Comparison of ENCODE assay signal across 25 cellular contexts in genomic region chr22:21719024-21719423, GRCh38. TPM values are rescaled to one million over a fixed set of nuclear protein-coding genes. Genes with fewer than 3 reads are reported as not detected.
DNase-seq lines count a peak whose midpoint lies in the region; ATAC-seq, FAIRE-seq and TF ChIP-seq lines count a peak whose summit lies in the region.
"Had no signal": no experiment of that assay in that cellular context is flagged by ENCODE, and none has a peak within 500 bp of the region (broad histone marks: within the 10 kb centered on the region; RNA-seq: fewer than 3 reads in every experiment).

No MANE protein-coding gene starts in this region.

- FAIRE-seq in GM12878 (lab: Jason Lieb, UNC) = no peak
- FAIRE-seq: TTC549 had no signal

- no peaks in the 10 kb centered on the region for H3K36me3 Mint-ChIP-seq in natural killer cell
- no peaks in the 10 kb centered on the region for H3K36me3 Mint-ChIP-seq in natural killer cell treated with Interleukin-12 subunit alpha and Interleukin-12 subunit beta and Interleukin-15 and Interleukin-18, amount 100 ng/mL, for 72 hours

- H3K4me1 ChIP-seq in GM12878 (ENCODE audit: control insufficient read depth, insufficient read depth, low read length) = no peaks in the 10 kb centered on the region; the same call in 1 of the 2 replicates
- H3K4me1 ChIP-seq in neuronal stem cell (ENCODE audit: control insufficient read depth in 2 of 2, insufficient read depth in 1 of 2, low read depth in 1 of 2, low read length in 2 of 2) = no peaks in the 10 kb centered on the region
- peaks cover 0 to 4% of the 10 kb centered on the region in 2 donors for H3K4me1 ChIP-seq in thyroid gland
- H3K4me1 ChIP-seq: colonic mucosa, vagina had no signal

- TF ChIP-seq POLR2A in GM12878 (IDR thresholded peaks at IDR 0.05; ENCODE audit: low read depth, low read length) (no peak), thyroid gland (IDR thresholded peaks at IDR 0.05) (no peak)

- H2BK120ac ChIP-seq in neuronal stem cell (ENCODE audit: low read depth, low read length) = no peak overlapping the region

- CTCF ChIA-PET in GM12878 (lab: Yijun Ruan, JAX) = interaction anchor here (1.0 to 1.7 kb wide), 4 partner anchors 9 to 234 kb away, joined by 3 to 4 read pairs (median 3); partner anchors contain the start of gene PPM1F

- no peaks in the 10 kb centered on the region for H3K79me2 ChIP-seq in GM12878 (ENCODE audit: control insufficient read depth, insufficient read depth, low read length)

- no peak for TF ChIP-seq CTCF in natural killer cell (IDR thresholded peaks at IDR 0.05)
- TF ChIP-seq CTCF in GM12878 (IDR thresholded peaks at IDR 0.05 in 2 of 3, conservative IDR thresholded peaks at IDR 0.05 in 1 of 3; ENCODE audit: control insufficient read depth in 2 of 3, extremely low read depth in 1 of 3, insufficient read depth in 1 of 3, low read depth in 3 of 3, low read length in 3 of 3) = no peak
- TF ChIP-seq CTCF in thyroid gland (IDR thresholded peaks at IDR 0.05) = no peak

- no peak overlapping the region for H4K8ac ChIP-seq in neuronal stem cell (ENCODE audit: low read depth, low read length)

- DNase-seq in natural killer cell = no peak
- DNase-seq in natural killer cell treated with Interleukin-12 subunit alpha and Interleukin-12 subunit beta and Interleukin-15 and Interleukin-18, amount 100 ng/mL, for 72 hours (ENCODE audit: low spot score) = no peak
- no peak for DNase-seq in GM12878 (ENCODE audit: low read depth, low spot score)
- no peak for DNase-seq in neuronal stem cell (ENCODE audit: low spot score)
- DNase-seq in NCI-H345 treated with DMSO at 0.1 percent for 48 hours (lab: John Stamatoyannopoulos, UW; ENCODE audit: unreplicated experiment) = no peak
- no peak for DNase-seq in DMS114 treated with DMSO at 0.1 percent for 48 hours (lab: John Stamatoyannopoulos, UW; ENCODE audit: unreplicated experiment)
- DNase-seq in thyroid gland = no peak
- DNase-seq: activated CD4-positive, alpha-beta T cell treated with anti-CD3 and anti-CD28 coated beads, Interleukin-2, amount 10 ng/mL, durations not matched to agents 24 days and 14 days; activated CD8-positive, alpha-beta memory T cell treated with anti-CD3 and anti-CD28 coated beads, Interleukin-2, amount 50 U/mL, for 4 hours; activated effector memory CD4-positive, alpha-beta T cell treated with Interleukin-2 at 50 U/mL for 16 hours; C1 segment of cervical spinal cord; colonic mucosa; DMS153; GDM1; HCEC 1CT; heart right ventricle; left ventricle myocardium inferior; NCI-H1105 treated with DMSO at 0.1 percent for 48 hours; NCI-H2081 treated with DMSO at 0.1 percent for 48 hours; NCI-H446 treated with DMSO at 0.1 percent for 48 hours had no signal

- H3K4me2 ChIP-seq in GM12878 (ENCODE audit: control insufficient read depth, insufficient read depth) (no peak overlapping the region), neuronal stem cell (ENCODE audit: insufficient read depth, low read length, poor library complexity, severe bottlenecking) (no peak overlapping the region)

- H2AFZ ChIP-seq in GM12878 (ENCODE audit: control insufficient read depth, low read depth, low read length) = no peak overlapping the region
- H2AFZ ChIP-seq in neuronal stem cell (ENCODE audit: low read length) = no peak overlapping the region

- no peak overlapping the region for H2BK15ac ChIP-seq in neuronal stem cell (ENCODE audit: low read length)

- WGBS in GM12878 (ENCODE audit: insufficient coverage, insufficient replicate concordance, low lambda C conversion rate, missing lambda C conversion rate) = 11% methylated on average over 4 of the region's 4 CpGs
- no CpG with 5 or more reads among the region's 4 CpGs for WGBS in neuronal stem cell (ENCODE audit: extremely low coverage in 2 of 2, insufficient read length in 2 of 2, insufficient replicate concordance in 1 of 2), 2 donors
- WGBS in thyroid gland, 2 donors = 65 to 67% methylated on average over 4 of the region's 4 CpGs

- H3K14ac ChIP-seq in neuronal stem cell (ENCODE audit: low read length) = no peak overlapping the region

- no peaks in the 10 kb centered on the region for H3K9me3 ChIP-seq in GM12878 (replicated peaks; ENCODE audit: control insufficient read depth, insufficient read depth, low read length)
- no peaks in the 10 kb centered on the region for H3K9me3 ChIP-seq in neuronal stem cell (replicated peaks in 1 of 2; ENCODE audit: control insufficient read depth in 2 of 2, insufficient read depth in 1 of 2, low read depth in 1 of 2, low read length in 2 of 2)
- no peaks in the 10 kb centered on the region for H3K9me3 ChIP-seq in thyroid gland
- H3K9me3 ChIP-seq: colonic mucosa, heart right ventricle, left ventricle myocardium inferior, vagina had no signal

- TF ChIP-seq EP300 in GM12878 (IDR thresholded peaks at IDR 0.05; ENCODE audit: borderline replicate concordance in 1 of 2, control insufficient read depth in 1 of 2, low read depth in 2 of 2, low read length in 2 of 2) = no peak

- H3K27ac Mint-ChIP-seq in natural killer cell = peak overlapping the region; percentile 75 to 78
- peak overlapping the region in 1 of 2 donors; percentile 58 for H3K27ac Mint-ChIP-seq in natural killer cell treated with Interleukin-12 subunit alpha and Interleukin-12 subunit beta and Interleukin-15 and Interleukin-18, amount 100 ng/mL, for 72 hours
- H3K27ac Mint-ChIP-seq: activated CD4-positive, alpha-beta T cell treated with anti-CD3 and anti-CD28 coated beads, Interleukin-2, amount 10 ng/mL, durations not matched to agents 24 days and 14 days had no signal

- H4K20me1 ChIP-seq in GM12878 (ENCODE audit: control insufficient read depth, insufficient read depth) = no peaks in the 10 kb centered on the region

- no peaks in the 10 kb centered on the region for H3K27me3 ChIP-seq in GM12878 (replicated peaks in 1 of 2; ENCODE audit: control insufficient read depth in 2 of 2, insufficient read depth in 2 of 2, low read length in 1 of 2)
- H3K27me3 ChIP-seq in neuronal stem cell (ENCODE audit: control insufficient read depth in 3 of 3, insufficient read depth in 3 of 3, low read depth in 1 of 3, low read length in 3 of 3) = no peaks in the 10 kb centered on the region
- H3K27me3 ChIP-seq in thyroid gland = no peaks in the 10 kb centered on the region
- H3K27me3 ChIP-seq: colonic mucosa, heart right ventricle, vagina had no signal

- H4K91ac ChIP-seq in neuronal stem cell (ENCODE audit: low read depth, low read length, poor library complexity) = no peak overlapping the region

- H2AK5ac ChIP-seq in neuronal stem cell (ENCODE audit: low read depth, low read length) = no peak overlapping the region

- no peak overlapping the region for H3K4me3 ChIP-seq in GM12878
- H3K4me3 ChIP-seq in neuronal stem cell (ENCODE audit: low read length in 2 of 2) = no peak overlapping the region
- no peak overlapping the region for H3K4me3 ChIP-seq in thyroid gland (replicated peaks in 1 of 3)
- H3K4me3 ChIP-seq: colonic mucosa, heart right ventricle, left ventricle myocardium inferior, vagina had no signal

- H3K4ac ChIP-seq in neuronal stem cell (ENCODE audit: low read length) = no peak overlapping the region

- in situ Hi-C loops in GM12878 (cut with MboI) = loop anchor here (5.0 to 25.0 kb wide), 2 partner anchors 1022 to 1193 kb away; no protein-coding TSS in a partner anchor

- TF ChIP-seq RAD21 in GM12878 (IDR thresholded peaks at IDR 0.05; ENCODE audit: insufficient read depth, low read depth, low read length) = no peak

- peaks cover 23 to 32% of the 10 kb centered on the region in 2 donors for H3K4me1 Mint-ChIP-seq in natural killer cell
- H3K4me1 Mint-ChIP-seq in natural killer cell treated with Interleukin-12 subunit alpha and Interleukin-12 subunit beta and Interleukin-15 and Interleukin-18, amount 100 ng/mL, for 72 hours (ENCODE audit: low read depth in 2 of 2) = peaks cover 10 to 18% of the 10 kb centered on the region in 2 donors
- H3K4me1 Mint-ChIP-seq: activated CD4-positive, alpha-beta T cell treated with anti-CD3 and anti-CD28 coated beads, Interleukin-2, amount 10 ng/mL, durations not matched to agents 24 days and 14 days had no signal

- H2BK12ac ChIP-seq in neuronal stem cell (ENCODE audit: low read length) = no peak overlapping the region

- POLR2A ChIA-PET in GM12878 (lab: Charles Lee) = interaction anchor here (0.6 to 0.7 kb wide), 3 partner anchors 221 to 363 kb away, joined by 3 read pairs; partner anchors contain the start of gene PPM1F

- H3K23ac ChIP-seq in neuronal stem cell (ENCODE audit: low read depth, low read length, poor library complexity) = peak overlapping the region; percentile 68

- H3K27ac ChIP-seq in GM12878 (ENCODE audit: control insufficient read depth, insufficient read depth) = no peak overlapping the region
- H3K27ac ChIP-seq in neuronal stem cell (replicated peaks; ENCODE audit: low read length) = no peak overlapping the region
- no peak overlapping the region for H3K27ac ChIP-seq in thyroid gland
- H3K27ac ChIP-seq: colonic mucosa, heart right ventricle, left ventricle myocardium inferior, vagina had no signal

- RAD21 ChIA-PET in GM12878 (lab: Charles Lee; ENCODE audit: unreplicated experiment) = interaction anchor here (1.2 kb wide), 1 partner anchor 78 kb away, joined by 3 read pairs; no protein-coding TSS in a partner anchor

- H3K9ac ChIP-seq in GM12878 (ENCODE audit: control insufficient read depth, insufficient read depth, low read length) (no peak overlapping the region), neuronal stem cell (ENCODE audit: low read depth, low read length, poor library complexity) (no peak overlapping the region)

- ATAC-seq in natural killer cell = no peak
- ATAC-seq in natural killer cell treated with Interleukin-12 subunit alpha and Interleukin-12 subunit beta and Interleukin-15 and Interleukin-18, amount 100 ng/mL, for 72 hours = no peak
- no peak for ATAC-seq in GM12878
- no peak for ATAC-seq in GM18519 (IDR thresholded peaks at IDR 0.05; ENCODE audit: low FRiP score, unreplicated experiment)
- ATAC-seq: heart right ventricle, Right ventricle myocardium inferior had no signal

- no peaks in the 10 kb centered on the region for H3K27me3 Mint-ChIP-seq in natural killer cell (ENCODE audit: low read depth in 2 of 2)
- no peaks in the 10 kb centered on the region for H3K27me3 Mint-ChIP-seq in natural killer cell treated with Interleukin-12 subunit alpha and Interleukin-12 subunit beta and Interleukin-15 and Interleukin-18, amount 100 ng/mL, for 72 hours
- H3K27me3 Mint-ChIP-seq: brain had no signal

- SMC1A ChIA-PET in GM12878 (lab: Charles Lee; ENCODE audit: uncharacterized antibody, unreplicated experiment) = interaction anchor here (0.7 to 1.3 kb wide), 4 partner anchors 31 to 234 kb away, joined by 3 to 4 read pairs (median 3); partner anchors contain the start of gene PPM1F

- no peaks in the 10 kb centered on the region for H3K9me3 Mint-ChIP-seq in natural killer cell
- no peaks in the 10 kb centered on the region for H3K9me3 Mint-ChIP-seq in natural killer cell treated with Interleukin-12 subunit alpha and Interleukin-12 subunit beta and Interleukin-15 and Interleukin-18, amount 100 ng/mL, for 72 hours
- H3K9me3 Mint-ChIP-seq: activated CD4-positive, alpha-beta T cell treated with anti-CD3 and anti-CD28 coated beads, Interleukin-2, amount 10 ng/mL, durations not matched to agents 24 days and 14 days; brain had no signal

- H3K79me1 ChIP-seq in neuronal stem cell (ENCODE audit: low read depth, low read length) = peaks cover 5% of the 10 kb centered on the region

- no peak overlapping the region for H3K4me3 Mint-ChIP-seq in natural killer cell
- H3K4me3 Mint-ChIP-seq in natural killer cell treated with Interleukin-12 subunit alpha and Interleukin-12 subunit beta and Interleukin-15 and Interleukin-18, amount 100 ng/mL, for 72 hours = no peak overlapping the region
- H3K4me3 Mint-ChIP-seq: activated CD4-positive, alpha-beta T cell treated with anti-CD3 and anti-CD28 coated beads, Interleukin-2, amount 10 ng/mL, durations not matched to agents 24 days and 14 days; brain had no signal

- BruUV-seq in GM12878 (replicated peaks; lab: Mats Ljungman, UMichigan) = no TSS peak

- H3K18ac ChIP-seq in neuronal stem cell (ENCODE audit: low read length) = no peak overlapping the region

- intact Hi-C loops in natural killer cell (cut with micrococcal nuclease) (no loop called here), GM12878 (cut with micrococcal nuclease; ENCODE audit: unreplicated experiment) (no loop called here), thyroid gland (cut with DNase I) (no loop called here)

- H3K36me3 ChIP-seq in GM12878 (ENCODE audit: control insufficient read depth in 2 of 2, insufficient read depth in 2 of 2, low read length in 1 of 2) = no peaks in the 10 kb centered on the region
- peaks cover 0 to 14% of the 10 kb centered on the region in 2 donors for H3K36me3 ChIP-seq in neuronal stem cell (replicated peaks in 1 of 2; ENCODE audit: control insufficient read depth in 2 of 2, insufficient read depth in 2 of 2, low read length in 2 of 2)
- no peaks in the 10 kb centered on the region for H3K36me3 ChIP-seq in thyroid gland
- H3K36me3 ChIP-seq: colonic mucosa, left ventricle myocardium inferior, vagina had no signal

- H2BK5ac ChIP-seq in neuronal stem cell (ENCODE audit: low read length) = no peak overlapping the region

RNA-seq across cellular contexts. Expression of gene YPEL1, which starts 16.6 kb away (rescaled TPM):
- total RNA-seq in natural killer cell = 10 to 100 TPM; 59.9 to 86.3 (median 68.8) TPM
- 10 to 100 TPM; 14.2 to 19.0 TPM for total RNA-seq in natural killer cell treated with Interleukin-12 subunit alpha and Interleukin-12 subunit beta and Interleukin-15 and Interleukin-18, amount 100 ng/mL, for 72 hours
- 3.8 and 4.0 TPM in 2 replicates for total RNA-seq in GM12878 (2013; cell fraction: nucleolus; rRNA removed)
- 0.98 and 5.0 TPM in 2 replicates for total RNA-seq in GM12878 (2014; rRNA removed)
- 0.67 and 0.83 TPM in 2 replicates for total RNA-seq in GM12878 (2014; rRNA removed; fragmentation: Illumina TruSeq; extraction: Trizol)
- 1.4 and 1.9 TPM in 2 replicates for total RNA-seq in GM12878 (2021)
- polyA plus RNA-seq in GM12878 (2011; ENCODE audit: low read depth) = 1.2 TPM
- 2.5 and 2.7 TPM in 2 replicates for polyA plus RNA-seq in GM12878 (2011; rRNA removed)
- 1.4 and 1.5 TPM in 2 replicates for polyA plus RNA-seq in GM12878 (2011; cell fraction: cytosol; rRNA removed)
- polyA plus RNA-seq in GM12878 (2011; cell fraction: nucleus; rRNA removed) = 1.3 and 1.7 TPM in 2 replicates
- 1.9 and 2.0 TPM in 2 replicates for polyA plus RNA-seq in GM12878 (2012)
- 0.69 and 0.82 TPM in 2 replicates for polyA plus RNA-seq in GM12878 (2014; fragmentation: Illumina TruSeq; extraction: Trizol)
- polyA plus RNA-seq in GM12878 (2014; fragmentation: Nextera tagmentation; extraction: Ambion mirVana) = under 1 TPM; 0.13 to 0.21 TPM
- 1.2 and 1.4 TPM in 2 replicates for polyA plus RNA-seq in GM12878 (2014; rRNA removed)
- 1 to 10 TPM; 1.7 to 2.4 TPM for polyA plus RNA-seq in GM12878 (2016; fragmentation: Nextera tagmentation; extraction: Ambion mirVana)
- polyA minus RNA-seq in GM12878 (2011; rRNA and poly(A)+ RNA removed) = 2.0 and 2.1 TPM in 2 replicates
- polyA minus RNA-seq in GM12878 (2011; cell fraction: cytosol; rRNA and poly(A)+ RNA removed) = 0.52 and 0.94 TPM in 2 replicates
- polyA minus RNA-seq in GM12878 (2011; cell fraction: nucleus; rRNA and poly(A)+ RNA removed) = 0.67 and 1.1 TPM in 2 replicates
- polyA plus RNA-seq in neuronal stem cell (2013, experiment 1 of 2) = 27.0 TPM
- polyA plus RNA-seq in neuronal stem cell (2013, experiment 2 of 2) = 27.1 TPM
- total RNA-seq in thyroid gland = 1 to 10 TPM; 4.1 to 6.7 (median 5.4) TPM

RNA-seq across cellular contexts. Expression of gene PPIL2, which starts 53.2 kb away (rescaled TPM):
- total RNA-seq in natural killer cell (100 to 1,000 TPM; 101 to 127 (median 124) TPM), GM12878 (2014; rRNA removed) (27.5 and 32.3 TPM in 2 replicates), GM12878 (2014; rRNA removed; fragmentation: Illumina TruSeq; extraction: Trizol) (27.1 and 29.0 TPM in 2 replicates), GM12878 (2021) (45.1 and 47.3 TPM in 2 replicates), thyroid gland (100 to 1,000 TPM in 2 of 4 donors, 10 to 100 TPM in 2; 72.7 to 135 (median 108) TPM)
- total RNA-seq in natural killer cell treated with Interleukin-12 subunit alpha and Interleukin-12 subunit beta and Interleukin-15 and Interleukin-18, amount 100 ng/mL, for 72 hours = 10 to 100 TPM; 50.4 to 62.9 TPM
- total RNA-seq in GM12878 (2013; cell fraction: nucleolus; rRNA removed) = 209 and 222 TPM in 2 replicates
- polyA plus RNA-seq in GM12878 (2011; ENCODE audit: low read depth) = 15.9 TPM
- polyA plus RNA-seq in GM12878 (2011; rRNA removed) (32.4 and 57.0 TPM in 2 replicates), GM12878 (2014; fragmentation: Illumina TruSeq; extraction: Trizol) (32.9 and 40.6 TPM in 2 replicates), GM12878 (2014; fragmentation: Nextera tagmentation; extraction: Ambion mirVana) (1 to 10 TPM; 3.5 to 5.7 TPM), GM12878 (2014; rRNA removed) (56.8 and 63.5 TPM in 2 replicates), GM12878 (2016; fragmentation: Nextera tagmentation; extraction: Ambion mirVana) (10 to 100 TPM; 39.4 to 46.7 TPM)
- polyA plus RNA-seq in GM12878 (2011; cell fraction: cytosol; rRNA removed) = 52.5 and 59.8 TPM in 2 replicates
- 243 and 264 TPM in 2 replicates for polyA plus RNA-seq in GM12878 (2011; cell fraction: nucleus; rRNA removed)
- polyA plus RNA-seq in GM12878 (2012) = 30.2 and 32.0 TPM in 2 replicates
- 58.5 and 59.1 TPM in 2 replicates for polyA minus RNA-seq in GM12878 (2011; rRNA and poly(A)+ RNA removed)
- 11.9 and 12.9 TPM in 2 replicates for polyA minus RNA-seq in GM12878 (2011; cell fraction: cytosol; rRNA and poly(A)+ RNA removed)
- 64.8 and 107 TPM in 2 replicates for polyA minus RNA-seq in GM12878 (2011; cell fraction: nucleus; rRNA and poly(A)+ RNA removed)
- 23.0 TPM for polyA plus RNA-seq in neuronal stem cell (2013, experiment 1 of 2)
- 23.7 TPM for polyA plus RNA-seq in neuronal stem cell (2013, experiment 2 of 2)
